8 cellular contexts compared by ENCODE assay signal in the genomic region with DNA sequence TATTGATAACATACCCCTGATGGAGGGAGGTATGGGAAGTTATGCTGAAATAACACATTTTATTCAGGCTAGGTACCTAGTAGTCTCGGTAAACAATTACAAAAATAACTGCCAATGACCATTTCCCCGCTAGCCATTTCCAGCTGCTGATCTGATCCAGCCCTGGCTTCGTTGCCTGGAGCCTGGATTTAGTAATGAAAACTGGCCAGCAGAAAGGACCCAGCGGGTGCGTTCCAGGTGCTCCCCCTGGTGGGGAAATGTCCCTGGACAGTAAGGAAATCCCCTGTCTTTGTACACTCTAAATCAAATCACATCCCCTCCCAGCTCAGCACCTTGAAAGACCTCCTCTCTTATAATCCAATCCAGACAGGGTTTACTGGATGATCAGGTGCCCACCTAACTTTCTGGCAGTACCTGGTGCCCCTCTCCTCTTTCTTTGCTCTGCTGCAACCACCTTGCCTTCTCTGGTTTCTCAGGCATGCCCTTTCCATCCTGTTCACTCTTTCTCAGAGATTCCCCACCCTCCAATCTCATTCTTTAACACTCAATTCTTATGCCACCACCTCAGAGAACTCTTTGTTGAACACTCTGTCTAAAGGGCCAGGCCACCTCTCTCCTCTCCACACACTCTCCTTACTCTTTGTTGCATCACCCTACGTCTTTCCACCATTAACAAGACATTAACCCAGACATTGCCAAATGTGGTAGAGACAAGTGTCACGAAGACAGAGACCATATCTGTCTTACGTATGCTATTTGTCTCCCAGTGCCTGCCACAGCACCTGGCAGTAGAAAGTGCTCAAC. TPM values are rescaled to one million over a fixed set of nuclear protein-coding genes. Genes with fewer than 3 reads are reported as not detected.
DNase-seq lines count a peak whose midpoint lies in the region; ATAC-seq and TF ChIP-seq lines count a peak whose summit lies in the region.

No MANE protein-coding gene starts in this region.

- H3K4me3 Mint-ChIP-seq in activated T-cell treated with anti-CD3 and anti-CD28 coated beads, Interleukin-2, amount 50 U/mL, for 24 hours = no peak overlapping the region

- no peaks in the 10 kb centered on the region for H4K20me1 ChIP-seq in OCI-LY3 (ENCODE audit: insufficient read depth, low read length)

- no peaks in the 10 kb centered on the region for H3K9me3 Mint-ChIP-seq in activated T-cell treated with anti-CD3 and anti-CD28 coated beads, Interleukin-2, amount 50 U/mL, for 24 hours

- H3K4ac ChIP-seq in trophoblast cell (ENCODE audit: low read depth, low read length) = no peak overlapping the region

- no CpG with 5 or more reads among the region's 8 CpGs for WGBS in trophoblast cell (ENCODE audit: extremely low coverage, insufficient coverage, insufficient read length)

- H3K79me1 ChIP-seq in trophoblast cell (ENCODE audit: low read length) = no peaks in the 10 kb centered on the region

- H3K4me2 ChIP-seq in OCI-LY3 (ENCODE audit: low read length) = peak overlapping the region; percentile 93
- H3K4me2 ChIP-seq in trophoblast cell (ENCODE audit: low read length) = no peak overlapping the region

- no peak overlapping the region for H3K23ac ChIP-seq in trophoblast cell (ENCODE audit: low read length)

- no peaks in the 10 kb centered on the region for H3K9me3 ChIP-seq in OCI-LY3 (ENCODE audit: insufficient read depth, low read length)
- H3K9me3 ChIP-seq in trophoblast cell (ENCODE audit: insufficient read depth, low read depth, low read length) = no peaks in the 10 kb centered on the region

- H4K8ac ChIP-seq in trophoblast cell (ENCODE audit: low read depth, low read length) = no peak overlapping the region

- H3K4me1 ChIP-seq in OCI-LY3 (ENCODE audit: low read length) (peaks cover 27% of the 10 kb centered on the region), foreskin keratinocyte (no peaks in the 10 kb centered on the region), trophoblast cell (ENCODE audit: control insufficient read depth in 1 of 2, insufficient read depth in 2 of 2, low read length in 2 of 2) (peaks cover 0 to 2% of the 10 kb centered on the region in 2 experiments)

- H3K27ac ChIP-seq in OCI-LY3 (ENCODE audit: low read length) (no peak overlapping the region), foreskin keratinocyte (no peak overlapping the region), trophoblast cell (ENCODE audit: low read depth, low read length) (no peak overlapping the region)

- H3K79me2 ChIP-seq in OCI-LY3 (ENCODE audit: low read length) (no peaks in the 10 kb centered on the region), trophoblast cell (ENCODE audit: control insufficient read depth, insufficient read depth, low read length, poor library complexity) (no peaks in the 10 kb centered on the region)

- H3K4me1 Mint-ChIP-seq in activated T-cell treated with anti-CD3 and anti-CD28 coated beads, Interleukin-2, amount 50 U/mL, for 24 hours (ENCODE audit: low read depth) = peaks cover 10% of the 10 kb centered on the region

- H2AK5ac ChIP-seq in trophoblast cell (ENCODE audit: low read length) = no peak overlapping the region

- H3K14ac ChIP-seq in trophoblast cell (ENCODE audit: low read length) = no peak overlapping the region

- no peak overlapping the region for H2BK120ac ChIP-seq in trophoblast cell (ENCODE audit: insufficient read depth, low read length, poor library complexity)

- H3K36me3 ChIP-seq in OCI-LY3 (replicated peaks; ENCODE audit: low read depth, low read length) (no peaks in the 10 kb centered on the region), trophoblast cell (ENCODE audit: control insufficient read depth in 1 of 2, insufficient read depth in 2 of 2, low read length in 2 of 2) (no peaks in the 10 kb centered on the region)

- H2BK5ac ChIP-seq in trophoblast cell (ENCODE audit: low read depth, low read length, poor library complexity) = no peak overlapping the region

- no peak overlapping the region for H4K12ac ChIP-seq in trophoblast cell (ENCODE audit: low read depth, low read length)

- no peaks in the 10 kb centered on the region for H3K36me3 Mint-ChIP-seq in activated T-cell treated with anti-CD3 and anti-CD28 coated beads, Interleukin-2, amount 50 U/mL, for 24 hours (ENCODE audit: low read depth)

- H3K27ac Mint-ChIP-seq in activated T-cell treated with anti-CD3 and anti-CD28 coated beads, Interleukin-2, amount 50 U/mL, for 24 hours = no peak overlapping the region

- no peak overlapping the region for H3K18ac ChIP-seq in trophoblast cell (ENCODE audit: low read length)

- DNase-seq in ACHN (peak; percentile 76), foreskin keratinocyte (peak in 1 of 2 donors; percentile 36), trophoblast cell (peak; percentile 61 to 86)
- DNase-seq in activated T-cell treated with anti-CD3 and anti-CD28 coated beads, Interleukin-2, amount 50 U/mL, for 24 hours = peak; percentile 51

- TF ChIP-seq CTCF in OCI-LY3 (IDR thresholded peaks at IDR 0.05; ENCODE audit: low read depth, low read length) = peak; percentile 69
- TF ChIP-seq CTCF in foreskin keratinocyte (conservative IDR thresholded peaks at IDR 0.05) = peak; percentile 87

- in situ Hi-C loops in ACHN (cut with HindIII; ENCODE audit: low pct_ligation_motif_present, low pct_unique_long_range_greater_than_20kb, low sequenced_read_pairs) = no loop called here

- no peak overlapping the region for H4K91ac ChIP-seq in trophoblast cell (ENCODE audit: low read depth, low read length)

- H3K27me3 ChIP-seq in OCI-LY3 (ENCODE audit: low read depth, low read length) (peaks cover 14% of the 10 kb centered on the region), foreskin keratinocyte (no peaks in the 10 kb centered on the region), trophoblast cell (ENCODE audit: insufficient read depth, low read length) (no peaks in the 10 kb centered on the region)

- H3K4me3 ChIP-seq in OCI-LY3 (ENCODE audit: low read length) = peak overlapping the region; percentile 24
- no peak overlapping the region for H3K4me3 ChIP-seq in trophoblast cell (ENCODE audit: low read depth, low read length)

- H3K9ac ChIP-seq in OCI-LY3 (ENCODE audit: low read length) (no peak overlapping the region; the same call in 1 of the 2 replicates), trophoblast cell (ENCODE audit: low read length) (no peak overlapping the region)

- H3K27me3 Mint-ChIP-seq in activated T-cell treated with anti-CD3 and anti-CD28 coated beads, Interleukin-2, amount 50 U/mL, for 24 hours = peaks cover 39% of the 10 kb centered on the region

- H2AFZ ChIP-seq in OCI-LY3 (ENCODE audit: low read depth, low read length) (no peak overlapping the region), trophoblast cell (ENCODE audit: insufficient read depth, low read length, poor library complexity) (no peak overlapping the region)

- H2BK12ac ChIP-seq in trophoblast cell (ENCODE audit: low read length) = no peak overlapping the region

- peak; percentile 42 for ATAC-seq in GM18498 (IDR thresholded peaks at IDR 0.05; ENCODE audit: unreplicated experiment)
- peak; percentile 43 for ATAC-seq in foreskin keratinocyte
- no peak for ATAC-seq in GM21381 (IDR thresholded peaks at IDR 0.05; ENCODE audit: unreplicated experiment)
- no peak for ATAC-seq in HG02798 (IDR thresholded peaks at IDR 0.05; ENCODE audit: poor library complexity, unreplicated experiment)

RNA-seq across cellular contexts. Expression of a gene that starts 50.1 kb away (rescaled TPM):
- total RNA-seq in foreskin keratinocyte = 44.0 and 46.0 TPM in 2 replicates
- polyA plus RNA-seq in foreskin keratinocyte = 6.8 and 8.7 TPM in 2 replicates
- polyA plus RNA-seq in trophoblast cell (2013) = 16.4 and 16.7 TPM in 2 replicates

RNA-seq across cellular contexts. Expression of a gene that starts 53.8 kb away (rescaled TPM):
- total RNA-seq in foreskin keratinocyte = 86.9 and 143 TPM in 2 replicates
- polyA plus RNA-seq in foreskin keratinocyte = 77.4 and 131 TPM in 2 replicates
- 3,939 and 3,953 TPM in 2 replicates for polyA plus RNA-seq in trophoblast cell (2013)

Comparison
In these comparisons a context has a peak if more than half of its experiments do, and no peak if none do; other contexts are left out.
1. ATAC-seq: peak in GM18498 (single experiment) and foreskin keratinocyte (single experiment); none in GM21381 (single experiment) and HG02798 (single experiment).